In genomic region chr16:78648517-78648916, GRCh38 we compare ENCODE assay signal across 19 cellular contexts.
A peak's percentile ranks its signal among the peaks of the same experiment; 100 is the strongest.
DNase-seq lines count a peak whose midpoint lies in the region; ATAC-seq and TF ChIP-seq lines count a peak whose summit lies in the region.
"Had no signal": no experiment of that assay in that cellular context is flagged by ENCODE, and none has a peak within 500 bp of the region (broad histone marks: within the 10 kb centered on the region; RNA-seq: fewer than 3 reads in every experiment).

No MANE protein-coding gene starts in this region.

- no peak overlapping the region for H3K27ac ChIP-seq in fibroblast of lung (ENCODE audit: insufficient read depth, low read length)
- H3K27ac ChIP-seq: esophagus squamous epithelium had no signal

- H3K27me3 ChIP-seq in fibroblast of lung (ENCODE audit: control insufficient read depth, insufficient read depth, low read length), result no peaks in the 10 kb centered on the region
- H3K27me3 ChIP-seq: esophagus squamous epithelium had no signal

- peaks cover 4% of the 10 kb centered on the region for H3K4me1 Mint-ChIP-seq in neural crest cell
- H3K4me1 Mint-ChIP-seq in activated CD4-positive, alpha-beta T cell treated with anti-CD3 and anti-CD28 coated beads, Interleukin-2, amount 10 ng/mL, durations not matched to agents 7 days and 5 days, result no peaks in the 10 kb centered on the region
- H3K4me1 Mint-ChIP-seq in activated CD8-positive, alpha-beta T cell treated with anti-CD3 and anti-CD28 coated beads for 36 hours (ENCODE audit: low read depth), result no peaks in the 10 kb centered on the region
- H3K4me1 Mint-ChIP-seq: activated CD4-positive, alpha-beta T cell treated with anti-CD3 and anti-CD28 coated beads for 36 hours had no signal

- H3K9me3 Mint-ChIP-seq in neural crest cell, result peaks cover 7% of the 10 kb centered on the region
- no peaks in the 10 kb centered on the region for H3K9me3 Mint-ChIP-seq in activated CD4-positive, alpha-beta T cell treated with anti-CD3 and anti-CD28 coated beads, Interleukin-2, amount 10 ng/mL, durations not matched to agents 7 days and 5 days
- no peaks in the 10 kb centered on the region for H3K9me3 Mint-ChIP-seq in activated CD8-positive, alpha-beta T cell treated with anti-CD3 and anti-CD28 coated beads for 36 hours

- DNase-seq in H4 (ENCODE audit: low spot score) (peak; percentile 77), NCI-H2196 (lab: John Stamatoyannopoulos, UW; ENCODE audit: unreplicated experiment) (peak; percentile 24), fibroblast of lung (ENCODE audit: low read depth in 2 of 2) (peak; percentile 47 to 54), neural crest cell (ENCODE audit: low read depth, low spot score) (no peak)
- DNase-seq in activated CD4-positive, alpha-beta T cell treated with anti-CD3 and anti-CD28 coated beads, Interleukin-2, amount 10 ng/mL, durations not matched to agents 7 days and 5 days, result no peak
- no peak for DNase-seq in activated CD8-positive, alpha-beta T cell treated with anti-CD3 and anti-CD28 coated beads for 36 hours
- DNase-seq: activated CD4-positive, alpha-beta T cell treated with anti-CD3 and anti-CD28 coated beads for 36 hours; COR-L47; esophagus squamous epithelium; hippocampal formation; IMR-90; kidney glomerular epithelial cell; NCI-H2107; NCI-H69; occipital lobe; SK-N-SH; stimulated activated CD4-positive, alpha-beta T cell treated with anti-CD3 and anti-CD28 coated beads, Interleukin-4, amount 100 ng/mL, for 24 hours; T1000 had no signal

- no peaks in the 10 kb centered on the region for H3K36me3 ChIP-seq in fibroblast of lung (ENCODE audit: control insufficient read depth, insufficient read depth, low read length)
- H3K36me3 ChIP-seq: esophagus squamous epithelium had no signal

- H3K4me2 ChIP-seq in fibroblast of lung (ENCODE audit: extremely low read depth, insufficient read depth, low read length), result no peak overlapping the region
- H3K4me2 ChIP-seq: SK-N-SH had no signal

- CTCF ChIA-PET in activated CD4-positive, alpha-beta T cell treated with anti-CD3 and anti-CD28 coated beads, Interleukin-2, amount 10 ng/mL, durations not matched to agents 7 days and 5 days (lab: Charles Lee), result no interaction called here
- CTCF ChIA-PET in activated CD8-positive, alpha-beta T cell treated with anti-CD3 and anti-CD28 coated beads for 36 hours (lab: Charles Lee), result no interaction called here

- POLR2A ChIA-PET in activated CD4-positive, alpha-beta T cell treated with anti-CD3 and anti-CD28 coated beads, Interleukin-2, amount 10 ng/mL, durations not matched to agents 7 days and 5 days (lab: Charles Lee), result no interaction called here
- POLR2A ChIA-PET in activated CD8-positive, alpha-beta T cell treated with anti-CD3 and anti-CD28 coated beads for 36 hours (lab: Charles Lee), result no interaction called here

- H3K9me3 ChIP-seq in fibroblast of lung (ENCODE audit: control insufficient read depth, insufficient read depth, low read depth, low read length), result no peaks in the 10 kb centered on the region
- H3K9me3 ChIP-seq: esophagus squamous epithelium, SK-N-SH had no signal

- no peaks in the 10 kb centered on the region for H3K79me2 ChIP-seq in fibroblast of lung (ENCODE audit: control insufficient read depth, insufficient read depth, low read length)

- peak overlapping the region; percentile 58 for H3K27ac Mint-ChIP-seq in neural crest cell (ENCODE audit: unreplicated experiment)
- H3K27ac Mint-ChIP-seq in activated CD4-positive, alpha-beta T cell treated with anti-CD3 and anti-CD28 coated beads, Interleukin-2, amount 10 ng/mL, durations not matched to agents 7 days and 5 days, result no peak overlapping the region
- no peak overlapping the region for H3K27ac Mint-ChIP-seq in activated CD8-positive, alpha-beta T cell treated with anti-CD3 and anti-CD28 coated beads for 36 hours
- H3K27ac Mint-ChIP-seq: activated CD4-positive, alpha-beta T cell treated with anti-CD3 and anti-CD28 coated beads for 36 hours had no signal

- no peak for ATAC-seq in GM18909 (IDR thresholded peaks at IDR 0.05; ENCODE audit: poor library complexity, unreplicated experiment)
- no peak for ATAC-seq in activated CD8-positive, alpha-beta T cell treated with anti-CD3 and anti-CD28 coated beads for 36 hours
- ATAC-seq: activated CD4-positive, alpha-beta T cell treated with anti-CD3 and anti-CD28 coated beads for 36 hours had no signal

- intact Hi-C loops in activated CD8-positive, alpha-beta T cell treated with anti-CD3 and anti-CD28 coated beads for 36 hours (cut with micrococcal nuclease), result no loop called here

- no peaks in the 10 kb centered on the region for H3K27me3 Mint-ChIP-seq in neural crest cell (ENCODE audit: low read depth)
- no peaks in the 10 kb centered on the region for H3K27me3 Mint-ChIP-seq in activated CD4-positive, alpha-beta T cell treated with anti-CD3 and anti-CD28 coated beads, Interleukin-2, amount 10 ng/mL, durations not matched to agents 7 days and 5 days
- H3K27me3 Mint-ChIP-seq in activated CD8-positive, alpha-beta T cell treated with anti-CD3 and anti-CD28 coated beads for 36 hours, result no peaks in the 10 kb centered on the region
- H3K27me3 Mint-ChIP-seq: activated CD4-positive, alpha-beta T cell treated with anti-CD3 and anti-CD28 coated beads for 36 hours had no signal

- TF ChIP-seq CTCF in fibroblast of lung (conservative IDR thresholded peaks at IDR 0.05 in 1 of 2, IDR thresholded peaks at IDR 0.05 in 1 of 2; ENCODE audit: low read depth in 1 of 2, low read length in 2 of 2) (no peak), neural crest cell (conservative IDR thresholded peaks at IDR 0.05) (no peak)
- no peak for TF ChIP-seq CTCF in activated CD8-positive, alpha-beta T cell treated with anti-CD3 and anti-CD28 coated beads for 36 hours (IDR thresholded peaks at IDR 0.05)

- H3K4me1 ChIP-seq in fibroblast of lung (ENCODE audit: control insufficient read depth, extremely low read depth, insufficient read depth, low read length), result no peaks in the 10 kb centered on the region

- H3K9ac ChIP-seq in fibroblast of lung (ENCODE audit: insufficient read depth, low read length), result no peak overlapping the region
- H3K9ac ChIP-seq: SK-N-SH had no signal

- no peak overlapping the region for H2AFZ ChIP-seq in fibroblast of lung (ENCODE audit: low read length)

- no peak overlapping the region for H3K4me3 ChIP-seq in fibroblast of lung (replicated peaks in 1 of 4; ENCODE audit: control extremely low read depth in 1 of 4, insufficient read depth in 1 of 4, low read depth in 3 of 4, low read length in 4 of 4)
- H3K4me3 ChIP-seq: esophagus squamous epithelium had no signal

- no peaks in the 10 kb centered on the region for H4K20me1 ChIP-seq in fibroblast of lung (ENCODE audit: control insufficient read depth, extremely low read depth, insufficient read depth, low read length)

- H3K36me3 Mint-ChIP-seq in neural crest cell (ENCODE audit: low read depth), result no peaks in the 10 kb centered on the region
- no peaks in the 10 kb centered on the region for H3K36me3 Mint-ChIP-seq in activated CD4-positive, alpha-beta T cell treated with anti-CD3 and anti-CD28 coated beads, Interleukin-2, amount 10 ng/mL, durations not matched to agents 7 days and 5 days (ENCODE audit: low read depth)
- no peaks in the 10 kb centered on the region for H3K36me3 Mint-ChIP-seq in activated CD8-positive, alpha-beta T cell treated with anti-CD3 and anti-CD28 coated beads for 36 hours (ENCODE audit: low read depth)

- H3K4me3 Mint-ChIP-seq in neural crest cell, result no peak overlapping the region
- no peak overlapping the region for H3K4me3 Mint-ChIP-seq in activated CD4-positive, alpha-beta T cell treated with anti-CD3 and anti-CD28 coated beads, Interleukin-2, amount 10 ng/mL, durations not matched to agents 7 days and 5 days
- no peak overlapping the region for H3K4me3 Mint-ChIP-seq in activated CD8-positive, alpha-beta T cell treated with anti-CD3 and anti-CD28 coated beads for 36 hours
- H3K4me3 Mint-ChIP-seq: activated CD4-positive, alpha-beta T cell treated with anti-CD3 and anti-CD28 coated beads for 36 hours had no signal

Comparison
In these comparisons a context has a peak if more than half of its experiments do, and no peak if none do; other contexts are left out.
1. DNase-seq: peak in H4 (single experiment), NCI-H2196 (single experiment) and fibroblast of lung (2 of 2); none in neural crest cell (single experiment), activated CD4-positive, alpha-beta T cell treated with anti-CD3 and anti-CD28 coated beads, Interleukin-2, amount 10 ng/mL, durations not matched to agents 7 days and 5 days (single experiment) and activated CD8-positive, alpha-beta T cell treated with anti-CD3 and anti-CD28 coated beads for 36 hours (single experiment).